In genomic region chr17:73863761-73864535, GRCh38 we compare ENCODE assay signal across 16 cellular contexts.
"Had no signal": no experiment of that assay in that cellular context is flagged by ENCODE, and none has a peak within 500 bp of the region (broad histone marks: within the 10 kb centered on the region; RNA-seq: fewer than 3 reads in every experiment).

No MANE protein-coding gene starts in this region.

- H3K9me3 Mint-ChIP-seq: naive thymus-derived CD8-positive, alpha-beta T cell; type B pancreatic cell had no signal

- H3K4me3 ChIP-seq: heart right ventricle, mucosa of descending colon, suprapubic skin, thyroid gland had no signal

- ATAC-seq: esophagus mucosa; heart right ventricle; left lobe of liver; mucosa of descending colon; naive thymus-derived CD8-positive, alpha-beta T cell; right cardiac atrium had no signal

- DNase-seq: effector memory CD4-positive, alpha-beta T cell; heart right ventricle; hypothalamus; kidney glomerular epithelial cell; mammary epithelial cell; mucosa of descending colon; naive thymus-derived CD8-positive, alpha-beta T cell; right cardiac atrium; small intestine; stimulated activated CD4-positive, alpha-beta T cell treated with anti-CD3 and anti-CD28 coated beads, Interleukin-12 subunit alpha, Interleukin-12 subunit beta, amount 100 ng/mL, for 4 hours; stimulated activated naive CD4-positive, alpha-beta T cell treated with Interleukin-2 at 50 U/mL for 16 hours; thyroid gland had no signal

- H3K4me3 Mint-ChIP-seq: naive thymus-derived CD8-positive, alpha-beta T cell; type B pancreatic cell had no signal

- H3K9me3 ChIP-seq: heart right ventricle, mucosa of descending colon, suprapubic skin, thyroid gland had no signal

- H3K4me1 ChIP-seq: heart right ventricle, thyroid gland had no signal

- H3K27ac ChIP-seq: heart right ventricle, suprapubic skin, thyroid gland had no signal

- H3K36me3 ChIP-seq: heart right ventricle, suprapubic skin, thyroid gland had no signal

- H3K27me3 Mint-ChIP-seq: naive thymus-derived CD8-positive, alpha-beta T cell had no signal

- H3K27ac Mint-ChIP-seq: type B pancreatic cell had no signal

- H3K36me3 Mint-ChIP-seq: naive thymus-derived CD8-positive, alpha-beta T cell; type B pancreatic cell had no signal
